Comparison of ENCODE assay signal across 10 cellular contexts in genomic region chr16:84614914-84615813, GRCh38. TPM values are rescaled to one million over a fixed set of nuclear protein-coding genes. Genes with fewer than 3 reads are reported as not detected.
DNase-seq lines count a peak whose midpoint lies in the region; ATAC-seq and TF ChIP-seq lines count a peak whose summit lies in the region.
"Had no signal": no experiment of that assay in that cellular context is flagged by ENCODE, and none has a peak within 500 bp of the region (broad histone marks: within the 10 kb centered on the region; RNA-seq: fewer than 3 reads in every experiment).

No MANE protein-coding gene starts in this region.

- peak overlapping the region; percentile 86 for H3K27ac Mint-ChIP-seq in CD8-positive, alpha-beta T cell
- peak overlapping the region; percentile 91 to 96 (median 94) for H3K27ac Mint-ChIP-seq in IgD-negative memory B cell
- H3K27ac Mint-ChIP-seq in neural crest cell (ENCODE audit: unreplicated experiment), result peak overlapping the region; percentile 92

- H3K4me3 ChIP-seq in CD8-positive, alpha-beta T cell (ENCODE audit: low read depth, low read length), result peak overlapping the region; percentile 36
- H3K4me3 ChIP-seq in brain microvascular endothelial cell (ENCODE audit: low read depth, low read length), result peak overlapping the region; percentile 82

- peaks cover 65% of the 10 kb centered on the region for H3K4me1 ChIP-seq in CD8-positive, alpha-beta T cell (ENCODE audit: insufficient read depth, low read length)
- peaks cover 20% of the 10 kb centered on the region for H3K4me1 ChIP-seq in foreskin keratinocyte

- CTCF ChIA-PET in CD8-positive, alpha-beta T cell (lab: Charles Lee), result interaction anchor here (1.0 to 16.2 kb wide), 5 partner anchors 13 to 103 kb away, joined by 3 to 392 read pairs (median 13); partner anchors contain the start of gene MEAK7

- H3K27me3 ChIP-seq in CD8-positive, alpha-beta T cell (ENCODE audit: insufficient read depth, low read length), result no peaks in the 10 kb centered on the region
- H3K27me3 ChIP-seq in brain microvascular endothelial cell (replicated peaks), result no peaks in the 10 kb centered on the region
- H3K27me3 ChIP-seq in foreskin keratinocyte, result no peaks in the 10 kb centered on the region

- H3K27ac ChIP-seq in CD8-positive, alpha-beta T cell (ENCODE audit: low read depth, low read length), result no peak overlapping the region
- H3K27ac ChIP-seq in brain microvascular endothelial cell (no peak overlapping the region), foreskin keratinocyte (no peak overlapping the region)

- no peaks in the 10 kb centered on the region for H3K27me3 Mint-ChIP-seq in CD8-positive, alpha-beta T cell (ENCODE audit: low read depth)
- H3K27me3 Mint-ChIP-seq in IgD-negative memory B cell (no peaks in the 10 kb centered on the region), neural crest cell (ENCODE audit: low read depth) (no peaks in the 10 kb centered on the region)

- ATAC-seq in CD8-positive, alpha-beta T cell, result no peak
- ATAC-seq in foreskin keratinocyte, result no peak
- ATAC-seq in GM18870 (IDR thresholded peaks at IDR 0.05; ENCODE audit: unreplicated experiment), result no peak
- ATAC-seq in HG02678 (IDR thresholded peaks at IDR 0.05; ENCODE audit: unreplicated experiment), result no peak

- intact Hi-C loops in CD8-positive, alpha-beta T cell (cut with DNase I, micrococcal nuclease), result no loop called here

- H3K36me3 Mint-ChIP-seq in CD8-positive, alpha-beta T cell, result peaks cover 55% of the 10 kb centered on the region
- H3K36me3 Mint-ChIP-seq in IgD-negative memory B cell (peaks cover 23% of the 10 kb centered on the region), neural crest cell (ENCODE audit: low read depth) (peaks cover 12% of the 10 kb centered on the region)

- no peak for DNase-seq in CD8-positive, alpha-beta T cell
- DNase-seq in brain microvascular endothelial cell (no peak), neural crest cell (ENCODE audit: low read depth, low spot score) (no peak), foreskin keratinocyte (no peak), Kasumi-1 (lab: John Stamatoyannopoulos, UW) (no peak)
- DNase-seq: activated gamma-delta T cell treated with Interleukin-2 at 50 U/mL for 16 hours, NCI-H774 had no signal

- no peaks in the 10 kb centered on the region for H3K36me3 ChIP-seq in CD8-positive, alpha-beta T cell (ENCODE audit: insufficient read depth, low read length)
- peaks cover 28% of the 10 kb centered on the region for H3K36me3 ChIP-seq in brain microvascular endothelial cell (replicated peaks)

- H3K9me3 Mint-ChIP-seq in CD8-positive, alpha-beta T cell, result no peaks in the 10 kb centered on the region
- H3K9me3 Mint-ChIP-seq in IgD-negative memory B cell (peaks cover 0 to 6% (median 1%) of the 10 kb centered on the region in 3 donors), neural crest cell (no peaks in the 10 kb centered on the region)

- H3K9me3 ChIP-seq in CD8-positive, alpha-beta T cell (ENCODE audit: low read length), result no peaks in the 10 kb centered on the region

- TF ChIP-seq CTCF in CD8-positive, alpha-beta T cell (IDR thresholded peaks at IDR 0.05), result no peak
- TF ChIP-seq CTCF in brain microvascular endothelial cell (IDR thresholded peaks at IDR 0.05; ENCODE audit: low read depth, low read length, missing control alignments) (no peak), neural crest cell (conservative IDR thresholded peaks at IDR 0.05) (no peak), foreskin keratinocyte (conservative IDR thresholded peaks at IDR 0.05) (no peak)

- peak overlapping the region; percentile 95 for H3K4me3 Mint-ChIP-seq in CD8-positive, alpha-beta T cell
- peak overlapping the region; percentile 96 to 99 (median 98) for H3K4me3 Mint-ChIP-seq in IgD-negative memory B cell
- peak overlapping the region; percentile 82 for H3K4me3 Mint-ChIP-seq in neural crest cell

- POLR2A ChIA-PET in CD8-positive, alpha-beta T cell (lab: Charles Lee), result interaction anchor here (0.8 to 7.3 kb wide), 6 partner anchors 13 to 97 kb away, joined by 3 to 59 read pairs (median 6); no protein-coding TSS in a partner anchor

- peaks cover 65% of the 10 kb centered on the region for H3K4me1 Mint-ChIP-seq in CD8-positive, alpha-beta T cell (ENCODE audit: low read depth)
- peaks cover 51 to 65% (median 65%) of the 10 kb centered on the region in 3 donors for H3K4me1 Mint-ChIP-seq in IgD-negative memory B cell
- peaks cover 66% of the 10 kb centered on the region for H3K4me1 Mint-ChIP-seq in neural crest cell

- in situ Hi-C loops in brain microvascular endothelial cell (cut with HindIII; ENCODE audit: low pct_ligation_motif_present, low sequenced_read_pairs), result loop anchor here (25.0 kb wide), 1 partner anchor 122 kb away; no protein-coding TSS in a partner anchor

RNA-seq across cellular contexts. Expression of gene COTL1, which starts 2.7 kb away (rescaled TPM):
- 100 to 1,000 TPM; 194 to 199 TPM for total RNA-seq in CD8-positive, alpha-beta T cell
- polyA plus RNA-seq in IgD-negative memory B cell (725 TPM), foreskin keratinocyte (255 and 260 TPM in 2 replicates)
- total RNA-seq in neural crest cell (346 and 357 TPM in 2 replicates), foreskin keratinocyte (181 and 188 TPM in 2 replicates)

RNA-seq across cellular contexts. Expression of gene KLHL36, which starts 33.1 kb away (rescaled TPM):
- 10 to 100 TPM; 50.8 to 56.5 TPM for total RNA-seq in CD8-positive, alpha-beta T cell
- 34.1 TPM for polyA plus RNA-seq in IgD-negative memory B cell
- total RNA-seq in neural crest cell, result 25.4 and 26.2 TPM in 2 replicates
- total RNA-seq in foreskin keratinocyte, result 37.9 and 39.8 TPM in 2 replicates
- 14.6 and 15.7 TPM in 2 replicates for polyA plus RNA-seq in foreskin keratinocyte
